14 cellular contexts compared by ENCODE assay signal in genomic region chr3:141328286-141329166, GRCh38. TPM values are rescaled to one million over a fixed set of nuclear protein-coding genes. Genes with fewer than 3 reads are reported as not detected.
A peak's percentile ranks its signal among the peaks of the same experiment; 100 is the strongest.
DNase-seq lines count a peak whose midpoint lies in the region; ATAC-seq and TF ChIP-seq lines count a peak whose summit lies in the region.
"Had no signal": no experiment of that assay in that cellular context is flagged by ENCODE, and none has a peak within 500 bp of the region (broad histone marks: within the 10 kb centered on the region; RNA-seq: fewer than 3 reads in every experiment).

No MANE protein-coding gene starts in this region.

- no peak overlapping the region for H2AFZ ChIP-seq in mammary epithelial cell (ENCODE audit: low read depth, low read length)

- POLR2A ChIA-PET in WTC11 (lab: Charles Lee) = no interaction called here

- no peaks in the 10 kb centered on the region for H3K9me3 Mint-ChIP-seq in activated naive CD8-positive, alpha-beta T cell treated with anti-CD3 and anti-CD28 coated beads, Interleukin-2, amount 50 U/mL, for 24 hours
- H3K9me3 Mint-ChIP-seq in WTC11 = no peaks in the 10 kb centered on the region
- H3K9me3 Mint-ChIP-seq: stimulated activated naive CD8-positive, alpha-beta T cell treated with anti-CD3 and anti-CD28 coated beads, Interleukin-15, Interleukin-2, amounts not matched to agents 100 ng/mL and 50 ng/mL, for 24 hours had no signal

- H3K4me3 Mint-ChIP-seq in activated naive CD8-positive, alpha-beta T cell treated with anti-CD3 and anti-CD28 coated beads, Interleukin-2, amount 50 U/mL, for 24 hours = no peak overlapping the region
- H3K4me3 Mint-ChIP-seq in WTC11 = no peak overlapping the region
- H3K4me3 Mint-ChIP-seq: stimulated activated naive CD8-positive, alpha-beta T cell treated with anti-CD3 and anti-CD28 coated beads, Interleukin-15, Interleukin-2, amounts not matched to agents 100 ng/mL and 50 ng/mL, for 24 hours had no signal

- no peak overlapping the region for H3K27ac ChIP-seq in mammary epithelial cell (ENCODE audit: insufficient read depth, low read depth, low read length)
- H3K27ac ChIP-seq: pancreas had no signal

- intact Hi-C loops in mammary epithelial cell (cut with micrococcal nuclease) = no loop called here

- no peak for DNase-seq in activated naive CD8-positive, alpha-beta T cell treated with anti-CD3 and anti-CD28 coated beads, Interleukin-2, amount 50 U/mL, for 24 hours
- DNase-seq in NCI-H1694 (lab: John Stamatoyannopoulos, UW) = no peak
- DNase-seq in WTC11 (ENCODE audit: low spot score) = no peak
- DNase-seq in mammary epithelial cell = no peak
- DNase-seq: amygdala; H7; NCI-H146; NK-92 treated with Interleukin-12 subunit alpha and Interleukin-12 subunit beta, amount 100 ng/mL, for 24 hours had no signal

- no peak overlapping the region for H3K9ac ChIP-seq in mammary epithelial cell (ENCODE audit: insufficient read depth, low read length)

- no peaks in the 10 kb centered on the region for H4K20me1 ChIP-seq in mammary epithelial cell (ENCODE audit: insufficient read depth, low read length)

- H3K36me3 ChIP-seq in mammary epithelial cell (ENCODE audit: insufficient read depth, low read length) = no peaks in the 10 kb centered on the region
- H3K36me3 ChIP-seq: pancreas had no signal

- no TSS peak for BruUV-seq in mammary epithelial cell (replicated peaks; lab: Mats Ljungman, UMichigan)

- H3K4me1 Mint-ChIP-seq in activated naive CD8-positive, alpha-beta T cell treated with anti-CD3 and anti-CD28 coated beads, Interleukin-2, amount 50 U/mL, for 24 hours = peaks cover 12% of the 10 kb centered on the region
- H3K4me1 Mint-ChIP-seq in WTC11 = peaks cover 20% of the 10 kb centered on the region

- in situ Hi-C loops in mammary epithelial cell (cut with MboI; ENCODE audit: low sequenced_read_pairs in 2 of 2) = no loop called here

- H3K36me3 Mint-ChIP-seq in activated naive CD8-positive, alpha-beta T cell treated with anti-CD3 and anti-CD28 coated beads, Interleukin-2, amount 50 U/mL, for 24 hours (ENCODE audit: low read depth) = no peaks in the 10 kb centered on the region
- H3K36me3 Mint-ChIP-seq in WTC11 = no peaks in the 10 kb centered on the region

- ATAC-seq in GM18499 (IDR thresholded peaks at IDR 0.05; ENCODE audit: insufficient read depth, unreplicated experiment) = peak; percentile 45
- ATAC-seq in GM19025 (IDR thresholded peaks at IDR 0.05; ENCODE audit: low read depth, unreplicated experiment) = peak; percentile 52
- peak; percentile 70 for ATAC-seq in HG02852 (IDR thresholded peaks at IDR 0.05; ENCODE audit: unreplicated experiment)
- peak; percentile 66 for ATAC-seq in activated naive CD8-positive, alpha-beta T cell treated with anti-CD3 and anti-CD28 coated beads, Interleukin-2, amount 50 U/mL, for 24 hours
- no peak for ATAC-seq in WTC11

- dilution Hi-C loops in mammary epithelial cell (cut with HindIII; ENCODE audit: low sequenced_read_pairs) = no loop called here

- WGBS in mammary epithelial cell (ENCODE audit: low coverage, missing lambda C conversion rate) = 72% methylated on average over 7 of the region's 7 CpGs

- no peaks in the 10 kb centered on the region for H3K27me3 ChIP-seq in mammary epithelial cell (ENCODE audit: insufficient read depth, low read length)
- H3K27me3 ChIP-seq: pancreas had no signal

- H3K79me2 ChIP-seq in mammary epithelial cell (ENCODE audit: insufficient read depth, low read length) = no peaks in the 10 kb centered on the region

- no peak overlapping the region for H3K4me3 ChIP-seq in mammary epithelial cell (replicated peaks in 1 of 3; ENCODE audit: insufficient read depth in 1 of 3, low read depth in 2 of 3, low read length in 3 of 3)
- H3K4me3 ChIP-seq: lung, pancreas had no signal

- H3K4me2 ChIP-seq in mammary epithelial cell (ENCODE audit: insufficient read depth, low read depth, low read length) = no peak overlapping the region

- no peaks in the 10 kb centered on the region for H3K9me3 ChIP-seq in mammary epithelial cell (replicated peaks; ENCODE audit: insufficient read depth, low read length)
- H3K9me3 ChIP-seq: pancreas had no signal

- H3K27ac Mint-ChIP-seq in activated naive CD8-positive, alpha-beta T cell treated with anti-CD3 and anti-CD28 coated beads, Interleukin-2, amount 50 U/mL, for 24 hours = peak overlapping the region; percentile 3
- H3K27ac Mint-ChIP-seq in WTC11 = no peak overlapping the region
- H3K27ac Mint-ChIP-seq: stimulated activated naive CD8-positive, alpha-beta T cell treated with anti-CD3 and anti-CD28 coated beads, Interleukin-15, Interleukin-2, amounts not matched to agents 100 ng/mL and 50 ng/mL, for 24 hours had no signal

- peaks cover 10% of the 10 kb centered on the region for H3K4me1 ChIP-seq in mammary epithelial cell (ENCODE audit: insufficient read depth, low read length)

- CTCF ChIA-PET in WTC11 (lab: Charles Lee) = no interaction called here
- CTCF ChIA-PET in mammary epithelial cell (lab: Charles Lee; ENCODE audit: low non-redundant PET) = interaction anchor here (0.8 kb wide), 1 partner anchor 159 kb away, joined by 3 read pairs; no protein-coding TSS in a partner anchor

- TF ChIP-seq CTCF in WTC11 (IDR thresholded peaks at IDR 0.05) (no peak), mammary epithelial cell (conservative IDR thresholded peaks at IDR 0.05 in 1 of 2, IDR thresholded peaks at IDR 0.05 in 1 of 2; ENCODE audit: extremely low read depth in 1 of 2, insufficient read depth in 1 of 2, low read depth in 1 of 2, low read length in 2 of 2) (no peak)

- H3K27me3 Mint-ChIP-seq in activated naive CD8-positive, alpha-beta T cell treated with anti-CD3 and anti-CD28 coated beads, Interleukin-2, amount 50 U/mL, for 24 hours = no peaks in the 10 kb centered on the region
- H3K27me3 Mint-ChIP-seq in WTC11 (ENCODE audit: low read depth) = no peaks in the 10 kb centered on the region
- H3K27me3 Mint-ChIP-seq: stimulated activated naive CD8-positive, alpha-beta T cell treated with anti-CD3 and anti-CD28 coated beads, Interleukin-15, Interleukin-2, amounts not matched to agents 100 ng/mL and 50 ng/mL, for 24 hours had no signal

TF ChIP-seq in WTC11, 78 proteins besides CTCF, POLR2A, EP300 and RAD21 (continues in another document):
- TF ChIP-seq PRDM15 (CRISPR knock-in tag; IDR thresholded peaks at IDR 0.05) = no peak
- TF ChIP-seq GTF2I (CRISPR knock-in tag; conservative IDR thresholded peaks at IDR 0.05) = no peak
- no peak for TF ChIP-seq CDX4 (CRISPR knock-in tag; IDR thresholded peaks at IDR 0.05; ENCODE audit: borderline replicate concordance)
- TF ChIP-seq CREB1 (CRISPR knock-in tag; IDR thresholded peaks at IDR 0.05) = no peak
- TF ChIP-seq FOXK1 (CRISPR knock-in tag; IDR thresholded peaks at IDR 0.05) = no peak
- TF ChIP-seq MYBL2 (CRISPR knock-in tag; IDR thresholded peaks at IDR 0.05) = no peak
- TF ChIP-seq GABPB1 (CRISPR knock-in tag; IDR thresholded peaks at IDR 0.05) = no peak
- TF ChIP-seq ZNF219 (CRISPR knock-in tag; IDR thresholded peaks at IDR 0.05; ENCODE audit: borderline replicate concordance) = no peak
- no peak for TF ChIP-seq ZNF138 (CRISPR knock-in tag; conservative IDR thresholded peaks at IDR 0.05)
- TF ChIP-seq HMGXB4 (CRISPR knock-in tag; IDR thresholded peaks at IDR 0.05) = no peak
- TF ChIP-seq ESRRA (CRISPR knock-in tag; IDR thresholded peaks at IDR 0.05; ENCODE audit: borderline replicate concordance) = no peak

RNA-seq across cellular contexts. Expression of gene ZBTB38, which starts 39.8 kb away (rescaled TPM):
- total RNA-seq in WTC11 (2021) (10.5 to 12.3 TPM (median 11.6 TPM) in 3 replicates), mammary epithelial cell (100 to 1,000 TPM in 1 of 2 donors, 10 to 100 TPM in 1; 64.7 to 110 TPM)
- 33.8 TPM for polyA plus RNA-seq in mammary epithelial cell
- polyA minus RNA-seq in mammary epithelial cell = 57.1 TPM
